In genomic region chr9:19239955-19240354, GRCh38 we compare ENCODE assay signal across 23 cellular contexts. TPM values are rescaled to one million over a fixed set of nuclear protein-coding genes. Genes with fewer than 3 reads are reported as not detected.
A peak's percentile ranks its signal among the peaks of the same experiment; 100 is the strongest.
DNase-seq lines count a peak whose midpoint lies in the region; ATAC-seq, FAIRE-seq and TF ChIP-seq lines count a peak whose summit lies in the region.
"Had no signal": no experiment of that assay in that cellular context is flagged by ENCODE, and none has a peak within 500 bp of the region (broad histone marks: within the 10 kb centered on the region; RNA-seq: fewer than 3 reads in every experiment).

No MANE protein-coding gene starts in this region.

- peaks cover 22% of the 10 kb centered on the region for H3K36me3 Mint-ChIP-seq in effector memory CD8-positive, alpha-beta T cell (ENCODE audit: insufficient read depth)
- peaks cover 25% of the 10 kb centered on the region for H3K36me3 Mint-ChIP-seq in mesothelial cell of epicardium

- intact Hi-C loops in HepG2 (cut with micrococcal nuclease; ENCODE audit: unreplicated experiment), result loop anchor here (10.0 kb wide), 2 partner anchors 55 to 115 kb away; partner anchors contain the start of gene PLIN2
- intact Hi-C loops in right lobe of liver (cut with DNase I), result no loop called here
- intact Hi-C loops in Right ventricle myocardium superior (cut with DNase I), result no loop called here
- intact Hi-C loops in esophagus squamous epithelium (cut with DNase I), result no loop called here

- TF ChIP-seq POLR2A in HepG2 (IDR thresholded peaks at IDR 0.05; ENCODE audit: insufficient read depth in 1 of 2, low read depth in 2 of 2, low read length in 2 of 2) (no peak), right lobe of liver (IDR thresholded peaks at IDR 0.05) (no peak), esophagus squamous epithelium (IDR thresholded peaks at IDR 0.05) (no peak)

- no peak for TF ChIP-seq EP300 in HepG2 (IDR thresholded peaks at IDR 0.05; ENCODE audit: low read depth in 2 of 2, low read length in 2 of 2)
- no peak for TF ChIP-seq EP300 in HepG2 (CRISPR knock-in tag; IDR thresholded peaks at IDR 0.05; ENCODE audit: borderline replicate concordance)

- peaks cover 12% of the 10 kb centered on the region; the same call in 1 of the 2 replicates for H4K20me1 ChIP-seq in HepG2 (ENCODE audit: insufficient read depth, low read length)

- H3K4me1 ChIP-seq in HepG2 (ENCODE audit: insufficient read depth, low read length) (peaks cover 30% of the 10 kb centered on the region), right lobe of liver (peaks cover 0 to 5% (median 0%) of the 10 kb centered on the region in 4 donors), RWPE2 (ENCODE audit: insufficient read depth, poor library complexity, severe bottlenecking) (no peaks in the 10 kb centered on the region), esophagus squamous epithelium (peaks cover 0 to 54% (median 0%) of the 10 kb centered on the region in 3 donors)
- H3K4me1 ChIP-seq: BLaER1, Peyer's patch had no signal

- H3K27ac ChIP-seq in HepG2 (ENCODE audit: extremely low read length, insufficient read depth, low read length) (no peak overlapping the region), right lobe of liver (no peak overlapping the region), RWPE2 (ENCODE audit: poor library complexity, severe bottlenecking) (no peak overlapping the region), esophagus squamous epithelium (no peak overlapping the region)
- H3K27ac ChIP-seq: BLaER1, Peyer's patch had no signal

- no peak overlapping the region for H3K9ac ChIP-seq in HepG2 (ENCODE audit: insufficient read depth, low read depth, low read length)
- H3K9ac ChIP-seq: BLaER1 had no signal

- no peak overlapping the region for H3K4me3 Mint-ChIP-seq in effector memory CD8-positive, alpha-beta T cell
- no peak overlapping the region for H3K4me3 Mint-ChIP-seq in mesothelial cell of epicardium
- H3K4me3 Mint-ChIP-seq: CD8-positive, alpha-beta T cell had no signal

- H3K27me3 ChIP-seq in HepG2 (ENCODE audit: control insufficient read depth in 1 of 2, insufficient read depth in 2 of 2, low read length in 2 of 2), result no peaks in the 10 kb centered on the region
- no peaks in the 10 kb centered on the region for H3K27me3 ChIP-seq in right lobe of liver
- H3K27me3 ChIP-seq in RWPE2 (ENCODE audit: insufficient read depth, poor library complexity, severe bottlenecking), result no peaks in the 10 kb centered on the region
- no peaks in the 10 kb centered on the region for H3K27me3 ChIP-seq in esophagus squamous epithelium
- H3K27me3 ChIP-seq: BLaER1, Peyer's patch had no signal

- TF ChIP-seq CTCF in HepG2 (CRISPR knock-in tag; IDR thresholded peaks at IDR 0.05), result no peak
- no peak for TF ChIP-seq CTCF in right lobe of liver (IDR thresholded peaks at IDR 0.05)
- no peak for TF ChIP-seq CTCF in RWPE2 (IDR thresholded peaks at IDR 0.05; ENCODE audit: poor library complexity, severe bottlenecking)
- TF ChIP-seq CTCF in mesothelial cell of epicardium (IDR thresholded peaks at IDR 0.05; ENCODE audit: unreplicated experiment), result no peak
- no peak for TF ChIP-seq CTCF in esophagus squamous epithelium (IDR thresholded peaks at IDR 0.05)

- CTCF ChIA-PET in HepG2 (lab: Yijun Ruan, JAX; ENCODE audit: low intra/inter-chr PET ratio, low total read pairs), result no interaction called here

- H3K27ac Mint-ChIP-seq in effector memory CD8-positive, alpha-beta T cell, result peak overlapping the region; percentile 25 to 38
- H3K27ac Mint-ChIP-seq in mesothelial cell of epicardium, result peak overlapping the region; percentile 43
- H3K27ac Mint-ChIP-seq: CD8-positive, alpha-beta T cell had no signal

- H3K27me3 Mint-ChIP-seq in effector memory CD8-positive, alpha-beta T cell, result no peaks in the 10 kb centered on the region
- H3K27me3 Mint-ChIP-seq in mesothelial cell of epicardium (ENCODE audit: low read depth), result no peaks in the 10 kb centered on the region

- H3K36me3 ChIP-seq in HepG2 (replicated peaks in 1 of 2; ENCODE audit: control insufficient read depth in 1 of 2, insufficient read depth in 2 of 2, low read length in 2 of 2) (peaks cover 0 to 11% of the 10 kb centered on the region in 2 experiments; a peak in 1 of 5 replicates), right lobe of liver (peaks cover 0 to 4% (median 0%) of the 10 kb centered on the region in 4 donors), RWPE2 (ENCODE audit: low read depth) (peaks cover 13% of the 10 kb centered on the region; the same call in 1 of the 2 replicates), esophagus squamous epithelium (peaks cover 0 to 43% (median 4%) of the 10 kb centered on the region in 3 donors)

- H3K4me1 Mint-ChIP-seq in effector memory CD8-positive, alpha-beta T cell (ENCODE audit: low read depth in 2 of 2), result peaks cover 27 to 56% of the 10 kb centered on the region in 2 donors
- peaks cover 8% of the 10 kb centered on the region for H3K4me1 Mint-ChIP-seq in mesothelial cell of epicardium

- H3K4me3 ChIP-seq in HepG2 (replicated peaks in 1 of 3; ENCODE audit: insufficient read depth in 1 of 3, low read depth in 2 of 3, low read length in 3 of 3) (no peak overlapping the region), right lobe of liver (no peak overlapping the region), RWPE2 (ENCODE audit: severe bottlenecking) (no peak overlapping the region), esophagus squamous epithelium (no peak overlapping the region)
- H3K4me3 ChIP-seq: BLaER1, Peyer's patch had no signal

- H3K79me2 ChIP-seq in HepG2 (ENCODE audit: insufficient read depth, low read length), result peaks cover 78% of the 10 kb centered on the region

- no peak for TF ChIP-seq RAD21 in HepG2 (CRISPR knock-in tag; IDR thresholded peaks at IDR 0.05)

- no peak for FAIRE-seq in HepG2 (lab: Jason Lieb, UNC)
- FAIRE-seq: GM12891 had no signal

- DNase-seq in HepG2 (ENCODE audit: low spot score), result peak; percentile 44
- no peak for DNase-seq in right lobe of liver
- DNase-seq in RWPE2 (ENCODE audit: low spot score), result no peak
- no peak for DNase-seq in effector memory CD8-positive, alpha-beta T cell
- no peak for DNase-seq in mesothelial cell of epicardium (ENCODE audit: low spot score in 2 of 2, unreplicated experiment in 2 of 2)
- no peak for DNase-seq in Right ventricle myocardium superior
- no peak for DNase-seq in esophagus squamous epithelium (lab: John Stamatoyannopoulos, UW)
- DNase-seq: Calu3; CD8-positive, alpha-beta T cell; EL; GOT3; KG1; NCI-H1092; NCI-H1436 treated with DMSO at 0.1 percent for 48 hours; NCI-H2029 treated with DMSO at 0.1 percent for 48 hours; NCI-H2171; NCI-H446 treated with DMSO at 0.1 percent for 48 hours; Peyer's patch had no signal

- BruUV-seq in HepG2 (replicated peaks; lab: Mats Ljungman, UMichigan), result no TSS peak

- no peaks in the 10 kb centered on the region for H3K9me3 Mint-ChIP-seq in effector memory CD8-positive, alpha-beta T cell
- peaks cover 4% of the 10 kb centered on the region for H3K9me3 Mint-ChIP-seq in mesothelial cell of epicardium
- H3K9me3 Mint-ChIP-seq: CD8-positive, alpha-beta T cell had no signal

- in situ Hi-C loops in HepG2 (cut with HindIII; ENCODE audit: extremely low pct_ligation_motif_present, low pct_unique_long_range_greater_than_20kb), result no loop called here

- H3K4me2 ChIP-seq in HepG2 (ENCODE audit: low read depth, low read length), result no peak overlapping the region
- H3K4me2 ChIP-seq: BLaER1 had no signal

- no peak overlapping the region for H2AFZ ChIP-seq in HepG2 (ENCODE audit: low read length)

- ATAC-seq in HepG2 (peak; percentile 38; the same call in 1 of the 3 replicates), right lobe of liver (no peak), RWPE2 (ENCODE audit: low read depth) (peak; percentile 61; the same call in 2 of the 3 replicates), Right ventricle myocardium superior (ENCODE audit: poor library complexity) (no peak), GM21576 (IDR thresholded peaks at IDR 0.05; ENCODE audit: unreplicated experiment) (no peak)
- ATAC-seq in effector memory CD8-positive, alpha-beta T cell (replicated peaks), result no peak
- ATAC-seq: CD8-positive, alpha-beta T cell; HCT116; Right ventricle myocardium inferior had no signal

- no peaks in the 10 kb centered on the region for H3K9me3 ChIP-seq in HepG2 (ENCODE audit: low read length)
- no peaks in the 10 kb centered on the region for H3K9me3 ChIP-seq in right lobe of liver
- no peaks in the 10 kb centered on the region for H3K9me3 ChIP-seq in RWPE2 (ENCODE audit: severe bottlenecking)
- no peaks in the 10 kb centered on the region for H3K9me3 ChIP-seq in esophagus squamous epithelium
- H3K9me3 ChIP-seq: BLaER1, Peyer's patch had no signal

- POLR2A ChIA-PET in HepG2 (lab: Yijun Ruan, JAX), result no interaction called here

TF ChIP-seq in HepG2, 621 proteins besides CTCF, POLR2A, EP300 and RAD21 (continues in another document):
- TF ChIP-seq CEBPB (IDR thresholded peaks at IDR 0.05; ENCODE audit: borderline replicate concordance, low read depth, low read length) (peak; percentile 67), MATR3 (CRISPR knock-in tag; IDR thresholded peaks at IDR 0.05) (no peak)

RNA-seq across cellular contexts. Expression of gene DENND4C, which starts 9.5 kb away (rescaled TPM):
- total RNA-seq in HepG2 (2016; rRNA removed; fragmentation: Illumina TruSeq; extraction: Trizol), result 27.2 and 37.8 TPM in 2 replicates
- total RNA-seq in HepG2 (2016; cell fraction: cytosol; rRNA removed; fragmentation: Illumina TruSeq; extraction: Trizol; ENCODE audit: low read depth), result 9.8 and 10.5 TPM in 2 replicates
- 28.0 and 37.6 TPM in 2 replicates for total RNA-seq in HepG2 (2016; cell fraction: insoluble cytoplasmic fraction; rRNA removed; fragmentation: Illumina TruSeq; extraction: Trizol)
- 9.8 and 11.7 TPM in 2 replicates for total RNA-seq in HepG2 (2016; cell fraction: membrane; rRNA removed; fragmentation: Illumina TruSeq; extraction: Trizol)
- total RNA-seq in HepG2 (2016; cell fraction: nucleus; rRNA removed; fragmentation: Illumina TruSeq; extraction: Trizol), result 48.3 and 57.3 TPM in 2 replicates
- polyA plus RNA-seq in HepG2 (2011; rRNA removed), result 18.0 and 19.1 TPM in 2 replicates
- polyA plus RNA-seq in HepG2 (2011; cell fraction: cytosol; rRNA removed), result 7.4 and 12.2 TPM in 2 replicates
- polyA plus RNA-seq in HepG2 (2011; cell fraction: nucleus; rRNA removed), result 14.8 and 19.2 TPM in 2 replicates
- polyA plus RNA-seq in HepG2 (2012), result 13.0 and 14.6 TPM in 2 replicates
- polyA plus RNA-seq in HepG2 (2016; cell fraction: cytosol; fragmentation: Illumina TruSeq; extraction: Trizol; ENCODE audit: low read depth), result 0.53 and 0.61 TPM in 2 replicates
- polyA plus RNA-seq in HepG2 (2016; cell fraction: insoluble cytoplasmic fraction; fragmentation: Illumina TruSeq; extraction: Trizol; ENCODE audit: low read depth), result 16.1 and 17.3 TPM in 2 replicates
- polyA plus RNA-seq in HepG2 (2016; cell fraction: membrane; fragmentation: Illumina TruSeq; extraction: Trizol; ENCODE audit: low read depth), result 1.4 and 2.2 TPM in 2 replicates
- 25.6 and 26.6 TPM in 2 replicates for polyA plus RNA-seq in HepG2 (2016; cell fraction: nucleus; fragmentation: Illumina TruSeq; extraction: Trizol; ENCODE audit: insufficient read depth, low read depth)
- 16.1 and 17.5 TPM in 2 replicates for polyA minus RNA-seq in HepG2 (2011; rRNA and poly(A)+ RNA removed; ENCODE audit: low replicate concordance)
- polyA minus RNA-seq in HepG2 (2011; cell fraction: cytosol; rRNA and poly(A)+ RNA removed), result 24.1 and 28.7 TPM in 2 replicates
- polyA minus RNA-seq in HepG2 (2011; cell fraction: nucleus; rRNA and poly(A)+ RNA removed), result 136 and 155 TPM in 2 replicates
- total RNA-seq in right lobe of liver, result 10 to 100 TPM; 18.3 to 35.1 (median 21.9) TPM
- 72.7 to 75.2 TPM (median 73.9 TPM) in 3 replicates for total RNA-seq in mesothelial cell of epicardium
- 20.8 TPM for total RNA-seq in Right ventricle myocardium superior
- total RNA-seq in esophagus squamous epithelium, result 10 to 100 TPM; 32.7 to 65.8 (median 50.7) TPM

Comparison
In these comparisons a context has a peak if more than half of its experiments do, and no peak if none do; other contexts are left out.
1. ATAC-seq: peak in HepG2 (single experiment) and RWPE2 (single experiment); none in right lobe of liver (0 of 4), effector memory CD8-positive, alpha-beta T cell (single experiment), Right ventricle myocardium superior (single experiment) and GM21576 (single experiment).